Comparison of ENCODE assay signal across 8 cellular contexts in genomic region chr17:8287651-8288335, GRCh38. TPM values are rescaled to one million over a fixed set of nuclear protein-coding genes. Genes with fewer than 3 reads are reported as not detected.
DNase-seq lines count a peak whose midpoint lies in the region; ATAC-seq and TF ChIP-seq lines count a peak whose summit lies in the region.

No MANE protein-coding gene starts in this region.

- H3K9me3 ChIP-seq in CD4-positive, CD25-positive, alpha-beta regulatory T cell (ENCODE audit: control insufficient read depth in 2 of 2, low read length in 2 of 2) = no peaks in the 10 kb centered on the region
- H3K9me3 ChIP-seq in Loucy (ENCODE audit: insufficient read depth, low read depth, low read length) (no peaks in the 10 kb centered on the region), neural cell (ENCODE audit: low read length) (no peaks in the 10 kb centered on the region)

- TF ChIP-seq EP300 in neural cell (conservative IDR thresholded peaks at IDR 0.05; ENCODE audit: poor library complexity, severe bottlenecking) = no peak

- no peak for TF ChIP-seq RAD21 in neural cell (conservative IDR thresholded peaks at IDR 0.05)

- no peaks in the 10 kb centered on the region for H3K36me3 ChIP-seq in CD4-positive, CD25-positive, alpha-beta regulatory T cell (ENCODE audit: control insufficient read depth, insufficient read depth, low read length)
- H3K36me3 ChIP-seq in Loucy (ENCODE audit: insufficient read depth, low read length) (no peaks in the 10 kb centered on the region), neural cell (ENCODE audit: insufficient read depth, low read length) (no peaks in the 10 kb centered on the region)

- H3K4me2 ChIP-seq in Loucy (ENCODE audit: low read depth, low read length, poor library complexity, severe bottlenecking) = peak overlapping the region; percentile 98
- peak overlapping the region; percentile 8 for H3K4me2 ChIP-seq in neural cell (ENCODE audit: low read length)

- no peak for DNase-seq in CD4-positive, CD25-positive, alpha-beta regulatory T cell
- no peak for DNase-seq in dorsolateral prefrontal cortex
- no peak for DNase-seq in HuH-7.5 (ENCODE audit: low spot score)

- H3F3A ChIP-seq in Loucy (ENCODE audit: low read depth) (peaks cover 6% of the 10 kb centered on the region; the same call in 1 of the 2 replicates), neural cell (ENCODE audit: insufficient read depth, low read length, poor library complexity, severe bottlenecking) (no peaks in the 10 kb centered on the region)

- H3K4me1 ChIP-seq in CD4-positive, CD25-positive, alpha-beta regulatory T cell (ENCODE audit: control insufficient read depth, insufficient read depth, low read length, poor library complexity, severe bottlenecking) = peaks cover 46% of the 10 kb centered on the region
- peaks cover 61% of the 10 kb centered on the region for H3K4me1 ChIP-seq in Loucy (ENCODE audit: insufficient read depth, low read length, poor library complexity, severe bottlenecking)

- no peaks in the 10 kb centered on the region for H4K20me1 ChIP-seq in Loucy (ENCODE audit: insufficient read depth, low read length, poor library complexity, severe bottlenecking)
- H4K20me1 ChIP-seq in neural cell (ENCODE audit: insufficient read depth) = no peaks in the 10 kb centered on the region

- peaks cover 0 to 2% (median 0%) of the 10 kb centered on the region in 7 donors for H3K9me3 Mint-ChIP-seq in CD4-positive, CD25-positive, alpha-beta regulatory T cell

- peak overlapping the region; percentile 96 to 100 (median 98) for H3K4me3 Mint-ChIP-seq in CD4-positive, CD25-positive, alpha-beta regulatory T cell

- no peak for TF ChIP-seq CTCF in Loucy (conservative IDR thresholded peaks at IDR 0.05; ENCODE audit: low read length)
- no peak for TF ChIP-seq CTCF in dorsolateral prefrontal cortex (IDR thresholded peaks at IDR 0.05 in 54 of 56, conservative IDR thresholded peaks at IDR 0.05 in 2 of 56; ENCODE audit: low read depth in 1 of 56, partially characterized antibody in 56 of 56)
- no peak for TF ChIP-seq CTCF in neural cell (IDR thresholded peaks at IDR 0.05; ENCODE audit: poor library complexity, severe bottlenecking)

- no peaks in the 10 kb centered on the region for H3K9me2 ChIP-seq in Loucy (replicated peaks; ENCODE audit: low read depth, low read length)
- H3K9me2 ChIP-seq in neural cell (ENCODE audit: insufficient read depth, low read length) = no peaks in the 10 kb centered on the region

- peaks cover 7 to 75% (median 43%) of the 10 kb centered on the region in 4 donors for H3K4me1 Mint-ChIP-seq in CD4-positive, CD25-positive, alpha-beta regulatory T cell

- H3K79me2 ChIP-seq in Loucy (ENCODE audit: insufficient read depth, low read length) (peaks cover 39% of the 10 kb centered on the region), neural cell (replicated peaks; ENCODE audit: insufficient read depth, low read length) (no peaks in the 10 kb centered on the region)

- peak overlapping the region; percentile 76 for H3K4me3 ChIP-seq in CD4-positive, CD25-positive, alpha-beta regulatory T cell (ENCODE audit: low read depth, low read length)
- H3K4me3 ChIP-seq in Loucy (ENCODE audit: low read length, poor library complexity, severe bottlenecking) = peak overlapping the region; percentile 93
- peak overlapping the region; percentile 60 to 100 (median 91) for H3K4me3 ChIP-seq in dorsolateral prefrontal cortex
- H3K4me3 ChIP-seq in neural cell (ENCODE audit: low read length) = peak overlapping the region; percentile 78

- ATAC-seq in CD4-positive, CD25-positive, alpha-beta regulatory T cell (ENCODE audit: low read depth in 2 of 2) = no peak
- ATAC-seq in GM19452 (IDR thresholded peaks at IDR 0.05; ENCODE audit: unreplicated experiment) (no peak), HG03175 (IDR thresholded peaks at IDR 0.05; ENCODE audit: unreplicated experiment) (no peak), HG03139 (IDR thresholded peaks at IDR 0.05; ENCODE audit: unreplicated experiment) (no peak)

- no peaks in the 10 kb centered on the region for H3K27me3 ChIP-seq in CD4-positive, CD25-positive, alpha-beta regulatory T cell (ENCODE audit: control insufficient read depth, insufficient read depth, low read length)
- no peaks in the 10 kb centered on the region for H3K27me3 ChIP-seq in Loucy (ENCODE audit: insufficient read depth, low read length, poor library complexity, severe bottlenecking)
- H3K27me3 ChIP-seq in dorsolateral prefrontal cortex = no peaks in the 10 kb centered on the region
- H3K27me3 ChIP-seq in neural cell (ENCODE audit: insufficient read depth, low read depth, low read length) = no peaks in the 10 kb centered on the region

- peaks cover 11% of the 10 kb centered on the region for H3K36me3 Mint-ChIP-seq in CD4-positive, CD25-positive, alpha-beta regulatory T cell

- H3K27me3 Mint-ChIP-seq in CD4-positive, CD25-positive, alpha-beta regulatory T cell = no peaks in the 10 kb centered on the region

- H3K27ac ChIP-seq in CD4-positive, CD25-positive, alpha-beta regulatory T cell (ENCODE audit: insufficient read depth, low read length, poor library complexity, severe bottlenecking) = peak overlapping the region; percentile 88
- H3K27ac ChIP-seq in dorsolateral prefrontal cortex (peak overlapping the region in 54 of 59 donors; percentile 62 to 98 (median 90)), neural cell (ENCODE audit: low read length) (no peak overlapping the region)

- H3K9ac ChIP-seq in Loucy (ENCODE audit: low read depth, low read length, poor library complexity, severe bottlenecking) = peak overlapping the region; percentile 93
- H3K9ac ChIP-seq in neural cell (ENCODE audit: low read length) = peak overlapping the region; percentile 68

- intact Hi-C loops in dorsolateral prefrontal cortex (cut with DNase I) = loop anchor here (5.0 kb wide), 2 partner anchors 40 to 90 kb away; partner anchors contain the start of genes CTC1 (in 1 of the 2), KRABD2 (in 1 of the 2) and PFAS (in 1 of the 2)

- H2AFZ ChIP-seq in Loucy (ENCODE audit: low read length) = peak overlapping the region; percentile 98
- peak overlapping the region; percentile 32 for H2AFZ ChIP-seq in neural cell (ENCODE audit: low read depth, low read length)

- peak overlapping the region; percentile 66 to 97 (median 95) for H3K27ac Mint-ChIP-seq in CD4-positive, CD25-positive, alpha-beta regulatory T cell

TF ChIP-seq in neural cell, 6 proteins besides CTCF, POLR2A, EP300 and RAD21 (continues in another document):
- TF ChIP-seq EZH2 (IDR thresholded peaks at IDR 0.05; ENCODE audit: borderline replicate concordance, insufficient read depth, low read length, poor library complexity, severe bottlenecking) (no peak), TAF1 (IDR thresholded peaks at IDR 0.05; ENCODE audit: low read depth) (no peak), MXI1 (conservative IDR thresholded peaks at IDR 0.05; ENCODE audit: poor library complexity, severe bottlenecking) (no peak), POLR2AphosphoS5 (IDR thresholded peaks at IDR 0.05) (no peak), REST (IDR thresholded peaks at IDR 0.05; ENCODE audit: borderline replicate concordance) (no peak)

RNA-seq across cellular contexts. Expression of gene RANGRF, which starts 0.7 kb away (rescaled TPM):
- 40.0 TPM for total RNA-seq in CD4-positive, CD25-positive, alpha-beta regulatory T cell
- polyA plus RNA-seq in CD4-positive, CD25-positive, alpha-beta regulatory T cell = 100 to 1,000 TPM in 2 of 4 donors, 10 to 100 TPM in 2; 87.6 to 131 (median 99.0) TPM
- total RNA-seq in dorsolateral prefrontal cortex = 10 to 100 TPM; 15.3 to 31.6 (median 22.9) TPM
- polyA plus RNA-seq in neural cell = 20.9 and 42.5 TPM in 2 replicates
- 8.5 and 8.7 TPM in 2 replicates for polyA minus RNA-seq in neural cell

RNA-seq across cellular contexts. Expression of gene SLC25A35, which starts 7.4 kb away (rescaled TPM):
- 13.7 TPM for total RNA-seq in CD4-positive, CD25-positive, alpha-beta regulatory T cell
- polyA plus RNA-seq in CD4-positive, CD25-positive, alpha-beta regulatory T cell = 1 to 10 TPM in 3 of 4 donors, under 1 TPM in 1; 0.64 to 2.7 (median 1.7) TPM
- 10 to 100 TPM in 2 of 120 experiments, 1 to 10 TPM in 118; 1.1 to 10.8 (median 4.2) TPM for total RNA-seq in dorsolateral prefrontal cortex
- polyA plus RNA-seq in neural cell = 0.25 TPM in 1 of 2 replicates, not detected in the other
- 0.24 and 0.46 TPM in 2 replicates for polyA minus RNA-seq in neural cell

RNA-seq across cellular contexts. Expression of gene ARHGEF15, which starts 22.2 kb away (rescaled TPM):
- total RNA-seq in CD4-positive, CD25-positive, alpha-beta regulatory T cell = not detected
- polyA plus RNA-seq in CD4-positive, CD25-positive, alpha-beta regulatory T cell = not detected
- total RNA-seq in dorsolateral prefrontal cortex = 10 to 100 TPM in 1 of 120 experiments, 1 to 10 TPM in 119; 1.0 to 11.2 (median 3.2) TPM
- 0.10 and 0.14 TPM in 2 replicates for polyA plus RNA-seq in neural cell
- polyA minus RNA-seq in neural cell = not detected in 2 replicates

RNA-seq across cellular contexts. Expression of gene PFAS, which starts 38.7 kb away (rescaled TPM):
- total RNA-seq in CD4-positive, CD25-positive, alpha-beta regulatory T cell = 13.9 TPM
- polyA plus RNA-seq in CD4-positive, CD25-positive, alpha-beta regulatory T cell = 10 to 100 TPM in 3 of 4 donors, 1 to 10 TPM in 1; 7.4 to 12.7 (median 11.2) TPM
- total RNA-seq in dorsolateral prefrontal cortex = 10 to 100 TPM; 20.3 to 49.9 (median 35.2) TPM
- 11.0 and 11.7 TPM in 2 replicates for polyA plus RNA-seq in neural cell
- polyA minus RNA-seq in neural cell = 13.3 and 27.5 TPM in 2 replicates

RNA-seq across cellular contexts. Expression of gene CTC1, which starts 39.9 kb away (rescaled TPM):
- 265 TPM for total RNA-seq in CD4-positive, CD25-positive, alpha-beta regulatory T cell
- polyA plus RNA-seq in CD4-positive, CD25-positive, alpha-beta regulatory T cell = 10 to 100 TPM; 20.2 to 32.4 (median 24.1) TPM
- 10 to 100 TPM; 33.8 to 92.7 (median 64.4) TPM for total RNA-seq in dorsolateral prefrontal cortex
- 11.9 and 16.5 TPM in 2 replicates for polyA plus RNA-seq in neural cell
- 17.0 and 22.0 TPM in 2 replicates for polyA minus RNA-seq in neural cell
